Comparison of ENCODE assay signal across 15 cellular contexts in the genomic region with DNA sequence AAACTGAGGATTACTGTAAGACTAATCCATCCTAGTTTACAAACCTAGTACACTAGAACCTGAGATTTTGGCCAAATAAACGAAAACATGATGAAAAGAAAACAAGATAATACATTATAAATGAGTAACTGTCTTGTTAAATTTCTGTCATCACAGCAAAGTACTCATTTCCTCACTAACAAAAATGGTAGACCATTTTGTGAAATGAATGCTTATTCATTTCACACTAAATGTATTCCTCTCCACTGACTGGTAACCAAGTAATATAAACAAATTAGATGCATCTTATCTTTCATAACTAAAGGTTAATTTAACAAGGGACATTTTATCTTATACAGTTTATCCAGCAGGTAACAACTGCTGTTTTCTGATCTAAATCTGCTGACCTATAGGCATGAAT.
DNase-seq lines count a peak whose midpoint lies in the region; ATAC-seq and TF ChIP-seq lines count a peak whose summit lies in the region.
"Had no signal": no experiment of that assay in that cellular context is flagged by ENCODE, and none has a peak within 500 bp of the region (broad histone marks: within the 10 kb centered on the region; RNA-seq: fewer than 3 reads in every experiment).

No MANE protein-coding gene starts in this region.

- WGBS in esophagus squamous epithelium, 2 donors: 53 to 74% methylated on average over 1 of the region's 1 CpG

- H3K9me3 ChIP-seq in HEK293 (ENCODE audit: control insufficient read depth, insufficient read depth, low read depth, low read length) (no peaks in the 10 kb centered on the region), esophagus squamous epithelium (no peaks in the 10 kb centered on the region)

- peaks cover 4 to 14% of the 10 kb centered on the region in 2 donors for H3K4me1 Mint-ChIP-seq in natural killer cell treated with Interleukin-12 subunit alpha and Interleukin-12 subunit beta and Interleukin-15 and Interleukin-18, amount 100 ng/mL, for 72 hours (ENCODE audit: low read depth in 2 of 2)
- peaks cover 0 to 7% of the 10 kb centered on the region in 2 donors for H3K4me1 Mint-ChIP-seq in natural killer cell
- H3K4me1 Mint-ChIP-seq in memory B cell: no peaks in the 10 kb centered on the region

- TF ChIP-seq POLR2A in esophagus squamous epithelium (IDR thresholded peaks at IDR 0.05): no peak

- H3K4me3 ChIP-seq in HEK293 (ENCODE audit: low read depth, low read length): no peak overlapping the region
- no peak overlapping the region for H3K4me3 ChIP-seq in esophagus squamous epithelium

- H3K27me3 Mint-ChIP-seq in natural killer cell treated with Interleukin-12 subunit alpha and Interleukin-12 subunit beta and Interleukin-15 and Interleukin-18, amount 100 ng/mL, for 72 hours: no peaks in the 10 kb centered on the region
- H3K27me3 Mint-ChIP-seq in natural killer cell (ENCODE audit: low read depth in 2 of 2): no peaks in the 10 kb centered on the region
- no peaks in the 10 kb centered on the region for H3K27me3 Mint-ChIP-seq in memory B cell

- H3K4me1 ChIP-seq in HEK293 (ENCODE audit: control insufficient read depth, insufficient read depth, low read length) (no peaks in the 10 kb centered on the region), esophagus squamous epithelium (no peaks in the 10 kb centered on the region)

- no peak for TF ChIP-seq CTCF in natural killer cell (IDR thresholded peaks at IDR 0.05)
- no peak for TF ChIP-seq CTCF in HEK293 (tag by site-specific recombination; IDR thresholded peaks at IDR 0.05)
- no peak for TF ChIP-seq CTCF in esophagus squamous epithelium (IDR thresholded peaks at IDR 0.05)

- H3K27ac ChIP-seq in HEK293 (ENCODE audit: extremely low read depth, low read depth, low read length) (no peak overlapping the region), esophagus squamous epithelium (no peak overlapping the region)

- intact Hi-C loops in natural killer cell (cut with micrococcal nuclease): no loop called here
- intact Hi-C loops in esophagus squamous epithelium (cut with DNase I): no loop called here

- ATAC-seq in natural killer cell treated with Interleukin-12 subunit alpha and Interleukin-12 subunit beta and Interleukin-15 and Interleukin-18, amount 100 ng/mL, for 72 hours: peak; percentile 53 to 72
- ATAC-seq in natural killer cell: no peak
- peak; percentile 29 for ATAC-seq in HG03196 (IDR thresholded peaks at IDR 0.05; ENCODE audit: unreplicated experiment)
- no peak for ATAC-seq in memory B cell (ENCODE audit: low read depth)
- no peak for ATAC-seq in HG03439 (IDR thresholded peaks at IDR 0.05; ENCODE audit: unreplicated experiment)
- ATAC-seq: Right ventricle myocardium inferior had no signal

- H3K36me3 Mint-ChIP-seq in natural killer cell treated with Interleukin-12 subunit alpha and Interleukin-12 subunit beta and Interleukin-15 and Interleukin-18, amount 100 ng/mL, for 72 hours: peaks cover 10% of the 10 kb centered on the region
- H3K36me3 Mint-ChIP-seq in natural killer cell: peaks cover 11% of the 10 kb centered on the region
- H3K36me3 Mint-ChIP-seq in memory B cell: peaks cover 22% of the 10 kb centered on the region

- peak overlapping the region; percentile 51 for H3K4me3 Mint-ChIP-seq in natural killer cell treated with Interleukin-12 subunit alpha and Interleukin-12 subunit beta and Interleukin-15 and Interleukin-18, amount 100 ng/mL, for 72 hours
- no peak overlapping the region for H3K4me3 Mint-ChIP-seq in natural killer cell
- H3K4me3 Mint-ChIP-seq in memory B cell: no peak overlapping the region

- no peaks in the 10 kb centered on the region for H3K9me3 Mint-ChIP-seq in natural killer cell treated with Interleukin-12 subunit alpha and Interleukin-12 subunit beta and Interleukin-15 and Interleukin-18, amount 100 ng/mL, for 72 hours
- no peaks in the 10 kb centered on the region for H3K9me3 Mint-ChIP-seq in natural killer cell
- no peaks in the 10 kb centered on the region for H3K9me3 Mint-ChIP-seq in memory B cell

- no peak for DNase-seq in natural killer cell treated with Interleukin-12 subunit alpha and Interleukin-12 subunit beta and Interleukin-15 and Interleukin-18, amount 100 ng/mL, for 72 hours (ENCODE audit: low spot score)
- DNase-seq in natural killer cell: no peak
- DNase-seq in memory B cell (ENCODE audit: low spot score in 2 of 2): no peak
- no peak for DNase-seq in ecto neural progenitor cell (ENCODE audit: low spot score)
- DNase-seq in esophagus squamous epithelium (lab: John Stamatoyannopoulos, UW): no peak
- DNase-seq: ACHN; anterior cingulate cortex; GOT3; NCI-H1092; NCI-H524 treated with DMSO at 0.1 percent for 48 hours; stimulated activated CD4-positive, alpha-beta T cell treated with anti-CD3 and anti-CD28 coated beads, Interleukin-15, amount 100 ng/mL, for 24 hours had no signal

- H3K27ac Mint-ChIP-seq in natural killer cell treated with Interleukin-12 subunit alpha and Interleukin-12 subunit beta and Interleukin-15 and Interleukin-18, amount 100 ng/mL, for 72 hours: peak overlapping the region; percentile 76 to 86
- H3K27ac Mint-ChIP-seq in natural killer cell (no peak overlapping the region), memory B cell (peak overlapping the region; percentile 35)

- CTCF ChIA-PET in HEK293 (lab: Yijun Ruan, JAX): no interaction called here

- H3K27me3 ChIP-seq in esophagus squamous epithelium: no peaks in the 10 kb centered on the region

- peaks cover 9 to 42% of the 10 kb centered on the region in 2 experiments for H3K36me3 ChIP-seq in HEK293 (ENCODE audit: control insufficient read depth in 2 of 2, insufficient read depth in 1 of 2, low read length in 2 of 2)
- H3K36me3 ChIP-seq in esophagus squamous epithelium: peaks cover 0 to 55% (median 5%) of the 10 kb centered on the region in 3 donors

- POLR2A ChIA-PET in HEK293 (lab: Yijun Ruan, JAX): no interaction called here

TF ChIP-seq in HEK293, 187 proteins besides CTCF, POLR2A, EP300 and RAD21:
- TF ChIP-seq ZNF184 (tag by site-specific recombination; IDR thresholded peaks at IDR 0.05): no peak
- TF ChIP-seq ZNF664 (tag by site-specific recombination; IDR thresholded peaks at IDR 0.05): 0 out of 2 replicates have a peak, but pooled peaks have one; percentile 0

Comparison
In these comparisons a context has a peak if more than half of its experiments do, and no peak if none do; other contexts are left out.
1. ATAC-seq: peak in natural killer cell treated with Interleukin-12 subunit alpha and Interleukin-12 subunit beta and Interleukin-15 and Interleukin-18, amount 100 ng/mL, for 72 hours (2 of 2) and HG03196 (single experiment); none in natural killer cell (0 of 3), memory B cell (single experiment) and HG03439 (single experiment).
2. H3K27ac Mint-ChIP-seq: peak in natural killer cell treated with Interleukin-12 subunit alpha and Interleukin-12 subunit beta and Interleukin-15 and Interleukin-18, amount 100 ng/mL, for 72 hours (2 of 2) and memory B cell (single experiment); none in natural killer cell (0 of 2).